In genomic region chr11:15379483-15379882, GRCh38 we compare ENCODE assay signal across 14 cellular contexts.
"Had no signal": no experiment of that assay in that cellular context is flagged by ENCODE, and none has a peak within 500 bp of the region (broad histone marks: within the 10 kb centered on the region; RNA-seq: fewer than 3 reads in every experiment).

No MANE protein-coding gene starts in this region.

- H3K27me3 ChIP-seq: colonic mucosa, ovary, right atrium auricular region had no signal

- H3K36me3 ChIP-seq: colonic mucosa, ovary, right atrium auricular region had no signal

- H3K27ac ChIP-seq: colonic mucosa, ovary, right atrium auricular region had no signal

- H3K4me1 ChIP-seq: colonic mucosa, right atrium auricular region had no signal

- DNase-seq: colonic mucosa; dermis blood vessel endothelial cell; foreskin melanocyte; head of caudate nucleus; hippocampal formation; kidney glomerular epithelial cell; mucosa of descending colon; naive thymus-derived CD8-positive, alpha-beta T cell; ovary; small intestine; stimulated activated CD4-positive, alpha-beta T cell treated with anti-CD3 and anti-CD28 coated beads, Interleukin-2, amount 100 ng/mL, for 48 hours; stimulated activated naive CD4-positive, alpha-beta T cell treated with Interleukin-2 at 50 U/mL for 16 hours; trophoblast cell had no signal

- H3K9me3 ChIP-seq: colonic mucosa, ovary had no signal

- H3K4me3 ChIP-seq: colonic mucosa, mucosa of descending colon, ovary, right atrium auricular region had no signal
